In genomic region chr11:116831790-116832349, GRCh38 we compare ENCODE assay signal across 1 cellular context.
TF ChIP-seq lines count a peak whose summit lies in the region.

No MANE protein-coding gene starts in this region.

TF ChIP-seq in HepG2, 621 proteins besides CTCF, POLR2A, EP300 and RAD21 (continues in another document):
- TF ChIP-seq ZNF10 (CRISPR knock-in tag; IDR thresholded peaks at IDR 0.05; ENCODE audit: borderline replicate concordance, low read depth) (no peak), BATF2 (CRISPR knock-in tag; IDR thresholded peaks at IDR 0.05) (no peak), RFX5 (IDR thresholded peaks at IDR 0.05; ENCODE audit: low read depth, low read length) (no peak), HDAC2 (CRISPR knock-in tag; IDR thresholded peaks at IDR 0.05) (no peak), MAZ (IDR thresholded peaks at IDR 0.05; ENCODE audit: borderline replicate concordance, low read depth, low read length) (no peak), MAZ (CRISPR knock-in tag; IDR thresholded peaks at IDR 0.05; ENCODE audit: low read depth) (no peak), SRSF9 (IDR thresholded peaks at IDR 0.05; ENCODE audit: borderline replicate concordance, insufficient read depth, low read depth, low read length, poor library complexity, severe bottlenecking) (no peak), NR2F1 (CRISPR knock-in tag; IDR thresholded peaks at IDR 0.05) (no peak), ZNF687 (CRISPR knock-in tag; IDR thresholded peaks at IDR 0.05) (peak; percentile 55; the same call in 1 of the 2 replicates), ZBTB21 (CRISPR knock-in tag; IDR thresholded peaks at IDR 0.05) (no peak), BCL6 (CRISPR knock-in tag; IDR thresholded peaks at IDR 0.05) (no peak), TOE1 (CRISPR knock-in tag; IDR thresholded peaks at IDR 0.05) (no peak), HIC2 (CRISPR knock-in tag; IDR thresholded peaks at IDR 0.05; ENCODE audit: low read depth) (no peak), ZNF547 (CRISPR knock-in tag; IDR thresholded peaks at IDR 0.05) (0 out of 2 replicates have a peak, but pooled peaks have one; percentile 69), DNMT1 (CRISPR knock-in tag; IDR thresholded peaks at IDR 0.05) (no peak), ZNF276 (CRISPR knock-in tag; IDR thresholded peaks at IDR 0.05; ENCODE audit: low read depth) (0 out of 2 replicates have a peak, but pooled peaks have one; percentile 18), ZNF550 (CRISPR knock-in tag; IDR thresholded peaks at IDR 0.05; ENCODE audit: borderline replicate concordance) (no peak), NFATC3 (CRISPR knock-in tag; IDR thresholded peaks at IDR 0.05) (peak; percentile 32; the same call in 1 of the 2 replicates), GZF1 (CRISPR knock-in tag; IDR thresholded peaks at IDR 0.05) (0 out of 2 replicates have a peak, but pooled peaks have one; percentile 49), ZNF558 (CRISPR knock-in tag; IDR thresholded peaks at IDR 0.05; ENCODE audit: borderline replicate concordance) (peak; percentile 17; the same call in 1 of the 2 replicates), MNT (IDR thresholded peaks at IDR 0.05) (no peak), HDAC1 (CRISPR knock-in tag; IDR thresholded peaks at IDR 0.05) (no peak), MEF2D (CRISPR knock-in tag; IDR thresholded peaks at IDR 0.05) (0 out of 2 replicates have a peak, but pooled peaks have one; percentile 1), CSRNP1 (CRISPR knock-in tag; IDR thresholded peaks at IDR 0.05) (no peak), ZNF292 (CRISPR knock-in tag; IDR thresholded peaks at IDR 0.05; ENCODE audit: borderline replicate concordance, low read depth) (peak; percentile 46; the same call in 1 of the 2 replicates), ZNF713 (CRISPR knock-in tag; IDR thresholded peaks at IDR 0.05) (no peak), MAFK (conservative IDR thresholded peaks at IDR 0.05 in 1 of 2, IDR thresholded peaks at IDR 0.05 in 1 of 2; ENCODE audit: low read length in 2 of 2) (no peak), SAP130 (CRISPR knock-in tag; IDR thresholded peaks at IDR 0.05; ENCODE audit: low read depth) (no peak), MTA1 (CRISPR knock-in tag; IDR thresholded peaks at IDR 0.05; ENCODE audit: borderline replicate concordance) (no peak), CHD4 (IDR thresholded peaks at IDR 0.05; ENCODE audit: borderline replicate concordance, low read length) (0 out of 2 replicates have a peak, but pooled peaks have one; percentile 24), HMGXB3 (CRISPR knock-in tag; IDR thresholded peaks at IDR 0.05; ENCODE audit: borderline replicate concordance) (no peak), ZBTB34 (CRISPR knock-in tag; IDR thresholded peaks at IDR 0.05) (0 out of 2 replicates have a peak, but pooled peaks have one; percentile 17), USF2 (IDR thresholded peaks at IDR 0.05; ENCODE audit: low read depth, low read length) (no peak), USF2 (CRISPR knock-in tag; IDR thresholded peaks at IDR 0.05; ENCODE audit: borderline replicate concordance) (0 out of 2 replicates have a peak, but pooled peaks have one; percentile 6), RARG (CRISPR knock-in tag; IDR thresholded peaks at IDR 0.05; ENCODE audit: low read depth) (no peak), HOXD1 (CRISPR knock-in tag; IDR thresholded peaks at IDR 0.05) (no peak), HNRNPK (IDR thresholded peaks at IDR 0.05; ENCODE audit: low read depth, low read length, poor library complexity, severe bottlenecking) (no peak)
